In genomic region chr9:17526726-17527125, GRCh38 we compare ENCODE assay signal across 14 cellular contexts. TPM values are rescaled to one million over a fixed set of nuclear protein-coding genes. Genes with fewer than 3 reads are reported as not detected.
"Had no signal": no experiment of that assay in that cellular context is flagged by ENCODE, and none has a peak within 500 bp of the region (broad histone marks: within the 10 kb centered on the region; RNA-seq: fewer than 3 reads in every experiment).

No MANE protein-coding gene starts in this region.

RNA-seq across cellular contexts. Expression of gene SH3GL2, which starts 52.1 kb away (rescaled TPM):
- total RNA-seq: activated CD4-positive, alpha-beta memory T cell treated with anti-CD3 and anti-CD28 coated beads for 36 hours; activated CD4-positive, alpha-beta T cell treated with anti-CD3 and anti-CD28 coated beads for 36 hours; activated CD4-positive, alpha-beta T cell treated with anti-CD3 and anti-CD28 coated beads, Interleukin-2, amount 10 ng/mL, durations not matched to agents 24 days and 14 days; activated CD8-positive, alpha-beta memory T cell treated with anti-CD3 and anti-CD28 coated beads for 36 hours; activated CD8-positive, alpha-beta memory T cell treated with anti-CD3 and anti-CD28 coated beads, Interleukin-2, amount 10 ng/mL, durations not matched to agents 7 days and 5 days; activated CD8-positive, alpha-beta T cell treated with anti-CD3 and anti-CD28 coated beads, Interleukin-2, amount 10 ng/mL, durations not matched to agents 7 days and 5 days; activated naive CD4-positive, alpha-beta T cell treated with anti-CD3 and anti-CD28 coated beads for 36 hours; activated naive CD8-positive, alpha-beta T cell treated with anti-CD3 and anti-CD28 coated beads for 36 hours; activated T-helper 1 cell treated with anti-CD3 and anti-CD28 coated beads, Interleukin-12 subunit alpha, Interleukin-12 subunit beta, Interleukin-2, Interleukin-4 antibody, amounts not matched to agents 30 ng/mL and 10 ng/mL and 1 ng/mL, durations not matched to agents 14 hours and 24 hours and 36 hours; activated T-helper 2 cell treated with anti-CD3 and anti-CD28 coated beads, Interferon-gamma antibody, Interleukin-2, Interleukin-4, amounts not matched to agents 10 μg/mL and 5 μg/mL and 100 μg/mL, durations not matched to agents 14 hours and 24 hours and 36 hours; aorta; glomerular endothelial cell; T-helper 2 cell treated with Interferon-gamma antibody and Interleukin-4, amounts not matched to agents 100 ng/mL and 5 ng/mL, for 36 hours had no signal
- polyA plus RNA-seq: fibroblast of lung had no signal
